1 cellular context compared by ENCODE assay signal in genomic region chr6:125262026-125263013, GRCh38.
TF ChIP-seq lines count a peak whose summit lies in the region.

No MANE protein-coding gene starts in this region.

TF ChIP-seq in GM23338, 12 proteins besides CTCF, POLR2A, EP300 and RAD21 (continued from another document):
- no peak for TF ChIP-seq ZNF462 (CRISPR knock-in tag; IDR thresholded peaks at IDR 0.05)
